ENCODE assay signal across 16 cellular contexts in the genomic region with DNA sequence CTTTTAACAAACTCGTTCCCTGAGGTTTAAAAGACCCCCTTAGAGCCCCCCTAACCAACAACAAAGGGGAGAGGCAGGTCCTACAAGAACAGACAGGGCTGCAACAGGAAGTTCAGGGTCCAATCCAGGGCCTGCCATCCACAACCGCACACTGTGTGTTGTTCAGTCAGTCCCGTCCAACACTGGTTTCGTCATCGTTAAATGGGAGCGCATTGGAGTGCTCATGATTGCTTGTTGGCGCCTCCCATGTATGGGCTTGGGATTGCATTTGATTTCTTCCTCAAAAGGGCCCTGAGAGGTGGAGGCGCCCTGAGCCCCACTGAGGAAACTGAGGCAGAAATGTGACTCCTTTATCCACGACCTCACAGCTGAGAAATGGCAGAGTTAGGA.
DNase-seq lines count a peak whose midpoint lies in the region; ATAC-seq and TF ChIP-seq lines count a peak whose summit lies in the region.
"Had no signal": no experiment of that assay in that cellular context is flagged by ENCODE, and none has a peak within 500 bp of the region (broad histone marks: within the 10 kb centered on the region; RNA-seq: fewer than 3 reads in every experiment).

No MANE protein-coding gene starts in this region.

- no peak overlapping the region for H3K27ac Mint-ChIP-seq in HFFc6
- H3K27ac Mint-ChIP-seq: activated CD8-positive, alpha-beta T cell treated with anti-CD3 and anti-CD28 coated beads, Interleukin-2, amount 10 ng/mL, durations not matched to agents 7 days and 5 days; stimulated activated naive B cell treated with anti-CD40 and anti-IgM and Interleukin-4, amounts not matched to agents 10 μg/mL and 1 μg/mL and 100 μg/mL, for 72 hours had no signal

- in situ Hi-C loops in transverse colon (cut with MboI; ENCODE audit: low pct_ligation_motif_present in 1 of 4, low pct_unique_long_range_greater_than_20kb in 1 of 4, low sequenced_read_pairs in 3 of 4), result no loop called here

- TF ChIP-seq CTCF in HFFc6 (IDR thresholded peaks at IDR 0.05) (peak; percentile 33; the same call in 1 of the 2 replicates), foreskin fibroblast (IDR thresholded peaks at IDR 0.05; ENCODE audit: low read depth, low read length) (peak; percentile 9), transverse colon (IDR thresholded peaks at IDR 0.05) (no peak)

- no peaks in the 10 kb centered on the region for H3K9me3 Mint-ChIP-seq in HFFc6

- intact Hi-C loops in transverse colon (cut with DNase I; ENCODE audit: low total_unique reads), result no loop called here

- 86% methylated on average over 9 of the region's 9 CpGs; no CpG with 5 or more reads in 1 of the 2 donors for WGBS in transverse colon (ENCODE audit: low coverage in 1 of 2), 2 donors

- H3K9me3 ChIP-seq in BLaER1, result no peaks in the 10 kb centered on the region
- H3K9me3 ChIP-seq in transverse colon, result no peaks in the 10 kb centered on the region

- H3K27ac ChIP-seq in BLaER1 (peak overlapping the region; percentile 59; the same call in 1 of the 2 replicates), transverse colon (no peak overlapping the region)

- no peak for TF ChIP-seq POLR2A in transverse colon (IDR thresholded peaks at IDR 0.05)

- H4K20me1 ChIP-seq in BLaER1, result no peaks in the 10 kb centered on the region

- H3K4me2 ChIP-seq in BLaER1, result 0 out of 2 replicates have a peak overlapping the region, but pooled peaks have one; percentile 7

- ATAC-seq in HG03460 (IDR thresholded peaks at IDR 0.05; ENCODE audit: unreplicated experiment) (no peak), GM18511 (IDR thresholded peaks at IDR 0.05; ENCODE audit: unreplicated experiment) (no peak)
- ATAC-seq: activated CD8-positive, alpha-beta T cell treated with anti-CD3 and anti-CD28 coated beads, Interleukin-2, amount 10 ng/mL, durations not matched to agents 7 days and 5 days; esophagus mucosa; stimulated activated naive B cell treated with anti-CD40 and anti-IgM and Interleukin-4, amounts not matched to agents 10 μg/mL and 1 μg/mL and 100 μg/mL, for 72 hours had no signal

- H3K4me1 Mint-ChIP-seq in HFFc6 (ENCODE audit: low read depth), result no peaks in the 10 kb centered on the region
- H3K4me1 Mint-ChIP-seq: stimulated activated naive B cell treated with anti-CD40 and anti-IgM and Interleukin-4, amounts not matched to agents 10 μg/mL and 1 μg/mL and 100 μg/mL, for 72 hours had no signal

- H3K4me3 Mint-ChIP-seq in HFFc6, result no peak overlapping the region
- H3K4me3 Mint-ChIP-seq: activated CD8-positive, alpha-beta T cell treated with anti-CD3 and anti-CD28 coated beads, Interleukin-2, amount 10 ng/mL, durations not matched to agents 7 days and 5 days; stimulated activated naive B cell treated with anti-CD40 and anti-IgM and Interleukin-4, amounts not matched to agents 10 μg/mL and 1 μg/mL and 100 μg/mL, for 72 hours had no signal

- no peak for TF ChIP-seq EP300 in transverse colon (IDR thresholded peaks at IDR 0.05; ENCODE audit: low read depth)

- H3K27me3 Mint-ChIP-seq in HFFc6 (ENCODE audit: insufficient read depth), result no peaks in the 10 kb centered on the region; the same call in none of the 2 replicates
- H3K27me3 Mint-ChIP-seq: stimulated activated naive B cell treated with anti-CD40 and anti-IgM and Interleukin-4, amounts not matched to agents 10 μg/mL and 1 μg/mL and 100 μg/mL, for 72 hours had no signal

- H3K9ac ChIP-seq in BLaER1, result no peak overlapping the region

- H3K36me3 ChIP-seq in BLaER1 (no peaks in the 10 kb centered on the region), transverse colon (no peaks in the 10 kb centered on the region)

- DNase-seq in HFFc6, result no peak
- no peak for DNase-seq in foreskin fibroblast
- no peak for DNase-seq in activated naive CD4-positive, alpha-beta T cell treated with Interleukin-2 at 50 U/mL for 16 hours
- DNase-seq in transverse colon, result no peak
- DNase-seq: activated CD8-positive, alpha-beta T cell treated with anti-CD3 and anti-CD28 coated beads, Interleukin-2, amount 10 ng/mL, durations not matched to agents 7 days and 5 days; anterior cingulate cortex; cortex of kidney; GOT3; NCI-H446; Right ventricle myocardium superior; stimulated activated naive B cell treated with anti-CD40 and anti-IgM and Interleukin-4, amounts not matched to agents 10 μg/mL and 1 μg/mL and 100 μg/mL, for 72 hours had no signal

- no peak overlapping the region for H3K4me3 ChIP-seq in BLaER1
- H3K4me3 ChIP-seq in foreskin fibroblast (ENCODE audit: low read depth in 1 of 2, low read length in 2 of 2), result no peak overlapping the region
- H3K4me3 ChIP-seq in transverse colon, result no peak overlapping the region

- H3K36me3 Mint-ChIP-seq in HFFc6 (ENCODE audit: low read depth), result no peaks in the 10 kb centered on the region
- H3K36me3 Mint-ChIP-seq: stimulated activated naive B cell treated with anti-CD40 and anti-IgM and Interleukin-4, amounts not matched to agents 10 μg/mL and 1 μg/mL and 100 μg/mL, for 72 hours had no signal

- no peaks in the 10 kb centered on the region for H3K27me3 ChIP-seq in BLaER1
- H3K27me3 ChIP-seq in transverse colon, result peaks cover 1% of the 10 kb centered on the region

- H3K4me1 ChIP-seq in BLaER1, result peaks cover 24% of the 10 kb centered on the region
- no peaks in the 10 kb centered on the region for H3K4me1 ChIP-seq in transverse colon

TF ChIP-seq in PFSK-1, 5 proteins besides CTCF, POLR2A, EP300 and RAD21:
- TF ChIP-seq TAF1 (IDR thresholded peaks at IDR 0.05; ENCODE audit: borderline replicate concordance, insufficient read depth, low read length), result no peak
- peak; percentile 34 for TF ChIP-seq FOXP2 (optimal IDR thresholded peaks at IDR 0.05; ENCODE audit: borderline replicate concordance, extremely low read depth, extremely low read length, insufficient read depth)
TF ChIP-seq in PFSK-1: peak in this region for 1.

Comparison
In these comparisons a context has a peak if more than half of its experiments do, and no peak if none do; other contexts are left out.
1. CTCF ChIP-seq: peak in HFFc6 (single experiment) and foreskin fibroblast (single experiment); none in transverse colon (0 of 5).